Comparison of ENCODE assay signal across 9 cellular contexts in the genomic region with DNA sequence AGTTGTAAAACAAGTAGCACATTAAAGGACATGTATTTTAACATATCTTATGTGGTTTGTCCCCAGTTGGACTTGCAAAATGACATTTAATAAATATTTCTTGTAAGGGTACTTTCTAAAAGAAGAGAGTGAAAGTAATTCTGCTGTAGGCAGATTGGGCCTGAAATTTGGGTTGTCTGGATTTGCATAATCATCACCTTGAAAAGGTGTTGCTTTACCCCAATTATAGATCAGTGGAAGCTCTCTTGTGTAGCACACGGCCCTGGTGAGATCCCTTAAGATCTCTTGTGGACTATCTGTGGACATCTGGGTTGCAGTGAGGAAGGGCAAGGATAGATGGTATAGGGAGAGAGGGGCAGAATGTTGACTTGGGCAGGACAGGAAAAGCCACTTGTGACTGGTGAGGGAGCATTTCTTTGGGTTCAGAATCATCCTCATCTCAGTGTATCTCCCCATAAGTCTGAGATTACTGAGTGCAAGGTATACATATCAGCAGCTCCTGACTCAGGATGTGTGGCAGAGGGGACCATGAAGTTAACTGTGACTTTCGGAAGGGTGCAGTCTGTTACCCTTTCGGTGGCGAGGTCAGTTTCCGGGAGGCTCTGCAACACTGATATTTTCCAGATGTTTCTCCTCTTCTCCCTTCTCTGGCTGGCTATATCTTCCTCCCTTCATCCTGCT. TPM values are rescaled to one million over a fixed set of nuclear protein-coding genes. Genes with fewer than 3 reads are reported as not detected.
DNase-seq lines count a peak whose midpoint lies in the region; ATAC-seq and TF ChIP-seq lines count a peak whose summit lies in the region.
"Had no signal": no experiment of that assay in that cellular context is flagged by ENCODE, and none has a peak within 500 bp of the region (broad histone marks: within the 10 kb centered on the region; RNA-seq: fewer than 3 reads in every experiment).

No MANE protein-coding gene starts in this region.

- 43 to 63% (median 61%) methylated on average over 5 of the region's 5 CpGs for WGBS in spleen, 5 donors
- WGBS in psoas muscle, 3 donors = 85 to 89% (median 88%) methylated on average over 5 of the region's 5 CpGs

- H3K27ac ChIP-seq in Peyer's patch = peak overlapping the region in 2 of 4 donors; percentile 24 to 89
- peak overlapping the region; percentile 1 to 93 (median 88) for H3K27ac ChIP-seq in spleen
- H3K27ac ChIP-seq in psoas muscle = no peak overlapping the region
- H3K27ac ChIP-seq: gastrocnemius medialis had no signal

- TF ChIP-seq POLR2A in Peyer's patch (IDR thresholded peaks at IDR 0.05) (no peak), spleen (IDR thresholded peaks at IDR 0.05) (no peak)

- H3K36me3 ChIP-seq in Peyer's patch (no peaks in the 10 kb centered on the region), spleen (no peaks in the 10 kb centered on the region), psoas muscle (ENCODE audit: insufficient read depth in 1 of 2, low read depth in 1 of 2) (no peaks in the 10 kb centered on the region)
- H3K36me3 ChIP-seq: gastrocnemius medialis had no signal

- intact Hi-C loops in activated CD4-positive, alpha-beta T cell treated with anti-CD3 and anti-CD28 coated beads for 36 hours (cut with DNase I, micrococcal nuclease) = loop anchor here (2.0 kb wide), 2 partner anchors 13 to 15 kb away; no protein-coding TSS in a partner anchor
- intact Hi-C loops in spleen (cut with DNase I; ENCODE audit: low total_unique reads) (no loop called here), psoas muscle (cut with DNase I) (no loop called here)

- no peaks in the 10 kb centered on the region for H3K9me3 ChIP-seq in Peyer's patch
- H3K9me3 ChIP-seq in spleen = no peaks in the 10 kb centered on the region
- H3K9me3 ChIP-seq in psoas muscle = no peaks in the 10 kb centered on the region
- H3K9me3 ChIP-seq: gastrocnemius medialis had no signal

- H3K4me1 Mint-ChIP-seq in activated CD4-positive, alpha-beta T cell treated with anti-CD3 and anti-CD28 coated beads for 36 hours = peaks cover 62% of the 10 kb centered on the region

- H3K36me3 Mint-ChIP-seq in activated CD4-positive, alpha-beta T cell treated with anti-CD3 and anti-CD28 coated beads for 36 hours (ENCODE audit: low read depth) = peaks cover 49% of the 10 kb centered on the region

- POLR2A ChIA-PET in activated CD4-positive, alpha-beta T cell treated with anti-CD3 and anti-CD28 coated beads for 36 hours (lab: Charles Lee) = interaction anchor here (0.6 to 1.0 kb wide), 4 partner anchors 9 to 85 kb away, joined by 3 to 4 read pairs (median 4); no protein-coding TSS in a partner anchor

- DNase-seq in activated CD4-positive, alpha-beta T cell treated with anti-CD3 and anti-CD28 coated beads for 36 hours = peak; percentile 65
- DNase-seq in activated CD4-positive, alpha-beta T cell treated with anti-CD3 and anti-CD28 coated beads for 4 hours = no peak
- peak in 2 of 3 donors; percentile 71 to 73 for DNase-seq in Peyer's patch
- DNase-seq in spleen = no peak
- no peak for DNase-seq in SIG-M5 treated with dmso at 0.1 percent for 504 hours (lab: John Stamatoyannopoulos, UW; ENCODE audit: unreplicated experiment)
- no peak for DNase-seq in psoas muscle
- DNase-seq: gastrocnemius medialis had no signal

- H3K27ac Mint-ChIP-seq in activated CD4-positive, alpha-beta T cell treated with anti-CD3 and anti-CD28 coated beads for 36 hours = peak overlapping the region; percentile 83

- ATAC-seq in activated CD4-positive, alpha-beta T cell treated with anti-CD3 and anti-CD28 coated beads for 36 hours = peak; percentile 67
- ATAC-seq in HG02678 (IDR thresholded peaks at IDR 0.05; ENCODE audit: unreplicated experiment) = peak; percentile 55
- no peak for ATAC-seq in SK-N-SH treated with all-trans-retinoic acid at 6 μM for 48 hours
- no peak for ATAC-seq in psoas muscle
- ATAC-seq: gastrocnemius medialis had no signal

- no peak overlapping the region for H3K4me3 ChIP-seq in Peyer's patch
- H3K4me3 ChIP-seq in spleen = peak overlapping the region in 3 of 8 donors; percentile 4 to 86 (median 6)
- H3K4me3 ChIP-seq in psoas muscle = no peak overlapping the region
- H3K4me3 ChIP-seq: gastrocnemius medialis had no signal

- TF ChIP-seq CTCF in Peyer's patch (IDR thresholded peaks at IDR 0.05) (no peak), spleen (IDR thresholded peaks at IDR 0.05 in 8 of 11, conservative IDR thresholded peaks at IDR 0.05 in 3 of 11) (no peak), psoas muscle (IDR thresholded peaks at IDR 0.05) (no peak)

- H3K27me3 ChIP-seq in Peyer's patch = no peaks in the 10 kb centered on the region
- H3K27me3 ChIP-seq in spleen (replicated peaks in 1 of 7) = no peaks in the 10 kb centered on the region
- peaks cover 0 to 6% (median 0%) of the 10 kb centered on the region in 3 donors for H3K27me3 ChIP-seq in psoas muscle (ENCODE audit: insufficient read depth in 3 of 3, low read length in 2 of 3)

- CTCF ChIA-PET in activated CD4-positive, alpha-beta T cell treated with anti-CD3 and anti-CD28 coated beads for 36 hours (lab: Charles Lee) = interaction anchor here (0.7 to 2.3 kb wide), 8 partner anchors 10 to 79 kb away, joined by 3 to 15 read pairs (median 4); no protein-coding TSS in a partner anchor

- H3K4me1 ChIP-seq in Peyer's patch = peaks cover 0 to 7% (median 0%) of the 10 kb centered on the region in 4 donors
- H3K4me1 ChIP-seq in spleen = peaks cover 23 to 97% (median 64%) of the 10 kb centered on the region in 6 donors
- H3K4me1 ChIP-seq in psoas muscle = no peaks in the 10 kb centered on the region
- H3K4me1 ChIP-seq: gastrocnemius medialis had no signal

- H3K27me3 Mint-ChIP-seq in activated CD4-positive, alpha-beta T cell treated with anti-CD3 and anti-CD28 coated beads for 36 hours = no peaks in the 10 kb centered on the region

- peak overlapping the region; percentile 98 for H3K4me3 Mint-ChIP-seq in activated CD4-positive, alpha-beta T cell treated with anti-CD3 and anti-CD28 coated beads for 36 hours

- no peaks in the 10 kb centered on the region for H3K9me3 Mint-ChIP-seq in activated CD4-positive, alpha-beta T cell treated with anti-CD3 and anti-CD28 coated beads for 36 hours (ENCODE audit: low read depth)

TF ChIP-seq in SK-N-SH treated with all-trans-retinoic acid at 6 μM for 48 hours, 23 proteins besides CTCF, POLR2A, EP300 and RAD21:
- TF ChIP-seq PPARA (CRISPR knock-in tag; IDR thresholded peaks at IDR 0.05; ENCODE audit: borderline replicate concordance) (no peak), GLIS3 (CRISPR knock-in tag; IDR thresholded peaks at IDR 0.05) (no peak), ISL1 (CRISPR knock-in tag; IDR thresholded peaks at IDR 0.05) (no peak), TOX (CRISPR knock-in tag; IDR thresholded peaks at IDR 0.05; ENCODE audit: borderline replicate concordance) (no peak), ZNF565 (CRISPR knock-in tag; conservative IDR thresholded peaks at IDR 0.05; ENCODE audit: low read depth) (no peak), BACH2 (CRISPR knock-in tag; IDR thresholded peaks at IDR 0.05; ENCODE audit: borderline replicate concordance) (no peak), ESRRG (CRISPR knock-in tag; IDR thresholded peaks at IDR 0.05) (no peak)
TF ChIP-seq in SK-N-SH treated with all-trans-retinoic acid at 6 μM for 48 hours: peak in this region for 0.

RNA-seq across cellular contexts. Expression of a gene that starts 2.0 kb away (rescaled TPM):
- total RNA-seq in activated CD4-positive, alpha-beta T cell treated with anti-CD3 and anti-CD28 coated beads for 36 hours = 100 to 1,000 TPM; 166 to 171 TPM
- total RNA-seq in Peyer's patch (10 to 100 TPM in 2 of 4 donors, 1 to 10 TPM in 2; 3.0 to 47.9 (median 10.2) TPM), spleen (100 to 1,000 TPM in 4 of 7 donors, 10 to 100 TPM in 3; 71.1 to 113 (median 102) TPM), psoas muscle (1 to 10 TPM in 3 of 4 donors, under 1 TPM in 1; 0.73 to 2.5 (median 2.1) TPM)
- polyA plus RNA-seq in spleen (100 to 1,000 TPM in 2 of 3 donors, 10 to 100 TPM in 1; 91.9 to 123 (median 100) TPM), psoas muscle (1 to 10 TPM; 1.2 to 1.6 (median 1.5) TPM)

Comparison
In these comparisons a context has a peak if more than half of its experiments do, and no peak if none do; other contexts are left out.
1. DNase-seq: peak in activated CD4-positive, alpha-beta T cell treated with anti-CD3 and anti-CD28 coated beads for 36 hours (single experiment) and Peyer's patch (2 of 3); none in activated CD4-positive, alpha-beta T cell treated with anti-CD3 and anti-CD28 coated beads for 4 hours (0 of 2), spleen (single experiment), SIG-M5 treated with dmso at 0.1 percent for 504 hours (single experiment) and psoas muscle (0 of 2).
2. ATAC-seq: peak in activated CD4-positive, alpha-beta T cell treated with anti-CD3 and anti-CD28 coated beads for 36 hours (single experiment) and HG02678 (single experiment); none in SK-N-SH treated with all-trans-retinoic acid at 6 μM for 48 hours (single experiment) and psoas muscle (0 of 4).
3. intact Hi-C loops: an anchor here in activated CD4-positive, alpha-beta T cell treated with anti-CD3 and anti-CD28 coated beads for 36 hours (2.0 kb wide); none called in spleen and psoas muscle.